In genomic region chrX:139933904-139934303, GRCh38 we compare ENCODE assay signal across 9 cellular contexts. TPM values are rescaled to one million over a fixed set of nuclear protein-coding genes. Genes with fewer than 3 reads are reported as not detected.
DNase-seq lines count a peak whose midpoint lies in the region; ATAC-seq and TF ChIP-seq lines count a peak whose summit lies in the region.
"Had no signal": no experiment of that assay in that cellular context is flagged by ENCODE, and none has a peak within 500 bp of the region (broad histone marks: within the 10 kb centered on the region; RNA-seq: fewer than 3 reads in every experiment).

No MANE protein-coding gene starts in this region.

- in situ Hi-C loops in astrocyte of the spinal cord (cut with HindIII; ENCODE audit: low sequenced_read_pairs), result no loop called here

- H3K9me3 Mint-ChIP-seq in activated naive CD4-positive, alpha-beta T cell treated with anti-CD3 and anti-CD28 coated beads, Interleukin-2, amount 10 ng/mL, durations not matched to agents 7 days and 5 days, result no peaks in the 10 kb centered on the region
- H3K9me3 Mint-ChIP-seq in memory B cell, result no peaks in the 10 kb centered on the region

- peak overlapping the region; percentile 88 for H3K4me3 Mint-ChIP-seq in activated naive CD4-positive, alpha-beta T cell treated with anti-CD3 and anti-CD28 coated beads, Interleukin-2, amount 10 ng/mL, durations not matched to agents 7 days and 5 days
- H3K4me3 Mint-ChIP-seq in memory B cell, result peak overlapping the region; percentile 91

- TF ChIP-seq EP300 in upper lobe of left lung (IDR thresholded peaks at IDR 0.05), result no peak

- H3K4me1 ChIP-seq in upper lobe of left lung, result peaks cover 0 to 12% (median 3%) of the 10 kb centered on the region in 4 donors

- H3K27me3 Mint-ChIP-seq in activated naive CD4-positive, alpha-beta T cell treated with anti-CD3 and anti-CD28 coated beads, Interleukin-2, amount 10 ng/mL, durations not matched to agents 7 days and 5 days, result peaks cover 3% of the 10 kb centered on the region
- no peaks in the 10 kb centered on the region for H3K27me3 Mint-ChIP-seq in memory B cell

- no peak for ATAC-seq in memory B cell (ENCODE audit: low read depth)
- no peak for ATAC-seq in upper lobe of left lung (ENCODE audit: low FRiP score in 2 of 2)
- no peak for ATAC-seq in esophagus mucosa

- no peaks in the 10 kb centered on the region for H3K36me3 ChIP-seq in upper lobe of left lung

- DNase-seq in activated naive CD4-positive, alpha-beta T cell treated with anti-CD3 and anti-CD28 coated beads, Interleukin-2, amount 10 ng/mL, durations not matched to agents 7 days and 5 days, result no peak
- DNase-seq in activated naive CD4-positive, alpha-beta T cell treated with Interleukin-2 at 50 U/mL for 16 hours, result no peak
- DNase-seq in astrocyte of the spinal cord (ENCODE audit: low read depth, low spot score) (no peak), memory B cell (ENCODE audit: low spot score in 2 of 2) (no peak), upper lobe of left lung (no peak), NCI-H1436 treated with DMSO at 0.1 percent for 48 hours (lab: John Stamatoyannopoulos, UW) (no peak)
- no peak for DNase-seq in stimulated activated CD4-positive, alpha-beta T cell treated with anti-CD3 and anti-CD28 coated beads, Interleukin-4, amount 100 ng/mL, for 1 hour

- peak overlapping the region; percentile 97 for H3K27ac Mint-ChIP-seq in activated naive CD4-positive, alpha-beta T cell treated with anti-CD3 and anti-CD28 coated beads, Interleukin-2, amount 10 ng/mL, durations not matched to agents 7 days and 5 days
- peak overlapping the region; percentile 97 for H3K27ac Mint-ChIP-seq in memory B cell

- CTCF ChIA-PET in activated naive CD4-positive, alpha-beta T cell treated with anti-CD3 and anti-CD28 coated beads, Interleukin-2, amount 10 ng/mL, durations not matched to agents 7 days and 5 days (lab: Charles Lee), result no interaction called here

- no peak for TF ChIP-seq POLR2A in upper lobe of left lung (IDR thresholded peaks at IDR 0.05)

- H3K27ac ChIP-seq in upper lobe of left lung, result peak overlapping the region; percentile 93 to 99 (median 97)

- TF ChIP-seq CTCF in astrocyte of the spinal cord (IDR thresholded peaks at IDR 0.05; ENCODE audit: low read depth, low read length), result no peak
- no peak for TF ChIP-seq CTCF in upper lobe of left lung (IDR thresholded peaks at IDR 0.05)

- peaks cover 0 to 8% (median 0%) of the 10 kb centered on the region in 4 donors for H3K27me3 ChIP-seq in upper lobe of left lung

- WGBS in upper lobe of left lung, 2 donors, result 63 to 78% methylated on average over 15 of the region's 15 CpGs

- H3K4me1 Mint-ChIP-seq in activated naive CD4-positive, alpha-beta T cell treated with anti-CD3 and anti-CD28 coated beads, Interleukin-2, amount 10 ng/mL, durations not matched to agents 7 days and 5 days, result peaks cover 27% of the 10 kb centered on the region
- H3K4me1 Mint-ChIP-seq in memory B cell, result peaks cover 7% of the 10 kb centered on the region

- H3K4me3 ChIP-seq in astrocyte of the spinal cord (ENCODE audit: low read depth, low read length) (peak overlapping the region; percentile 71), upper lobe of left lung (peak overlapping the region in 3 of 4 donors; percentile 50 to 86 (median 75))

- H3K36me3 Mint-ChIP-seq in activated naive CD4-positive, alpha-beta T cell treated with anti-CD3 and anti-CD28 coated beads, Interleukin-2, amount 10 ng/mL, durations not matched to agents 7 days and 5 days, result peaks cover 8% of the 10 kb centered on the region
- no peaks in the 10 kb centered on the region for H3K36me3 Mint-ChIP-seq in memory B cell

- H3K9me3 ChIP-seq in upper lobe of left lung, result no peaks in the 10 kb centered on the region

RNA-seq across cellular contexts. Expression of gene ATP11C, which starts 1.1 kb away (rescaled TPM):
- 10 to 100 TPM in 5 of 6 donors, 1 to 10 TPM in 1; 9.5 to 24.4 (median 15.1) TPM for total RNA-seq in upper lobe of left lung
- total RNA-seq in esophagus mucosa, result 6.5 TPM

RNA-seq across cellular contexts. Expression of gene CXorf66, which starts 31.4 kb away (rescaled TPM):
- not detected for total RNA-seq in upper lobe of left lung
- total RNA-seq in esophagus mucosa, result not detected
- total RNA-seq: Daoy had no signal
